Comparison of ENCODE assay signal across 12 cellular contexts in the genomic region with DNA sequence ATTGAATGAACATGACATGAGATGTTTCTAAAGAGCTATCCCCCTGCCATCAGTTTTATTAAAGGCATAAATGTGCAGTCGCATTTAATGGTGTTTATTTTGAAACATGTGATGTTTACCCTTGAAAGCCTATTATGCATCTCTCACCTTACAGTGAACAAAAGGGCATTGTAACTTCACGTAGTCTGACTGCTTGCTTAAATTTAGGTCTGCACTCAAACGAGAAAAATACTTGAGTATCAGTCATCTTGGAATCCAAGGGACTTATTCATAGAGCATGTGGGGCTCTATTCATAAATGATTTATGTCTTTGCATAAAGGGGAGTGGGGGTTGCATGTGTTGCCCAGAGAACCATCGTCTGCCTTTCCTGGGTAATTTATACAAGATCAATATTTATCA. TPM values are rescaled to one million over a fixed set of nuclear protein-coding genes. Genes with fewer than 3 reads are reported as not detected.
DNase-seq lines count a peak whose midpoint lies in the region; ATAC-seq and TF ChIP-seq lines count a peak whose summit lies in the region.
"Had no signal": no experiment of that assay in that cellular context is flagged by ENCODE, and none has a peak within 500 bp of the region (broad histone marks: within the 10 kb centered on the region; RNA-seq: fewer than 3 reads in every experiment).

No MANE protein-coding gene starts in this region.

- no peak overlapping the region for H3K18ac ChIP-seq in neuronal stem cell (ENCODE audit: low read length)

- H3K4me1 ChIP-seq in neuronal stem cell (ENCODE audit: control insufficient read depth in 2 of 2, insufficient read depth in 1 of 2, low read depth in 1 of 2, low read length in 2 of 2) (peaks cover 4% of the 10 kb centered on the region in 2 donors), heart right ventricle (no peaks in the 10 kb centered on the region)
- H3K4me1 ChIP-seq: Caco-2 had no signal

- H4K8ac ChIP-seq in neuronal stem cell (ENCODE audit: low read depth, low read length), result no peak overlapping the region

- H3K23ac ChIP-seq in neuronal stem cell (ENCODE audit: low read depth, low read length, poor library complexity), result no peak overlapping the region

- no peak overlapping the region for H3K4me2 ChIP-seq in neuronal stem cell (ENCODE audit: insufficient read depth, low read length, poor library complexity, severe bottlenecking)

- H3K4me3 ChIP-seq in neuronal stem cell (ENCODE audit: low read length in 2 of 2), result no peak overlapping the region
- no peak overlapping the region for H3K4me3 ChIP-seq in heart right ventricle
- H3K4me3 ChIP-seq: K562 had no signal

- intact Hi-C loops in heart right ventricle (cut with DNase I), result no loop called here

- H3K9ac ChIP-seq in neuronal stem cell (ENCODE audit: low read depth, low read length, poor library complexity), result no peak overlapping the region

- WGBS in neuronal stem cell (ENCODE audit: extremely low coverage in 2 of 2, insufficient read length in 2 of 2, insufficient replicate concordance in 1 of 2), 2 donors, result no CpG with 5 or more reads among the region's 4 CpGs
- WGBS in heart right ventricle, 2 donors, result 65 to 70% methylated on average over 4 of the region's 4 CpGs

- ATAC-seq in heart right ventricle (no peak), GM18858 (IDR thresholded peaks at IDR 0.05; ENCODE audit: unreplicated experiment) (no peak)
- ATAC-seq: K562 had no signal

- H3K79me1 ChIP-seq in neuronal stem cell (ENCODE audit: low read depth, low read length), result no peaks in the 10 kb centered on the region

- no peak overlapping the region for H2BK5ac ChIP-seq in neuronal stem cell (ENCODE audit: low read length)

- no peak overlapping the region for H2AFZ ChIP-seq in neuronal stem cell (ENCODE audit: low read length)

- no peak overlapping the region for H2AK5ac ChIP-seq in neuronal stem cell (ENCODE audit: low read depth, low read length)

- DNase-seq in NCI-H1092 treated with DMSO at 0.1 percent for 48 hours (lab: John Stamatoyannopoulos, UW) (peak; percentile 65), NCI-H1092 (lab: John Stamatoyannopoulos, UW) (no peak), NCI-H1930 (lab: John Stamatoyannopoulos, UW) (peak; percentile 92 to 94), NCI-H774 (lab: John Stamatoyannopoulos, UW) (peak; percentile 88), neuronal stem cell (ENCODE audit: low spot score) (no peak), heart right ventricle (no peak)
- no peak for DNase-seq in activated CD8-positive, alpha-beta memory T cell treated with anti-CD3 and anti-CD28 coated beads for 24 hours
- DNase-seq: Caco-2, NCI-H187 treated with DMSO at 0.1 percent for 48 hours, RPMI8226 had no signal

- no peak overlapping the region for H2BK12ac ChIP-seq in neuronal stem cell (ENCODE audit: low read length)

- H3K27me3 ChIP-seq in neuronal stem cell (ENCODE audit: control insufficient read depth in 3 of 3, insufficient read depth in 3 of 3, low read depth in 1 of 3, low read length in 3 of 3) (peaks cover 0 to 62% (median 0%) of the 10 kb centered on the region in 3 experiments), heart right ventricle (no peaks in the 10 kb centered on the region)

- H3K27ac ChIP-seq in neuronal stem cell (replicated peaks; ENCODE audit: low read length) (peak overlapping the region; percentile 23), heart right ventricle (no peak overlapping the region)

- no peak overlapping the region for H4K91ac ChIP-seq in neuronal stem cell (ENCODE audit: low read depth, low read length, poor library complexity)

- H3K14ac ChIP-seq in neuronal stem cell (ENCODE audit: low read length), result no peak overlapping the region

- no peak for TF ChIP-seq CTCF in heart right ventricle (IDR thresholded peaks at IDR 0.05)

- no peak overlapping the region for H2BK15ac ChIP-seq in neuronal stem cell (ENCODE audit: low read length)

- H3K9me3 ChIP-seq in neuronal stem cell (replicated peaks in 1 of 2; ENCODE audit: control insufficient read depth in 2 of 2, insufficient read depth in 1 of 2, low read depth in 1 of 2, low read length in 2 of 2), result peaks cover 0 to 4% of the 10 kb centered on the region in 2 donors
- peaks cover 0 to 27% (median 0%) of the 10 kb centered on the region in 11 donors for H3K9me3 ChIP-seq in heart right ventricle
- H3K9me3 ChIP-seq: Caco-2 had no signal

- H2BK120ac ChIP-seq in neuronal stem cell (ENCODE audit: low read depth, low read length), result no peak overlapping the region

- H3K36me3 ChIP-seq in neuronal stem cell (replicated peaks in 1 of 2; ENCODE audit: control insufficient read depth in 2 of 2, insufficient read depth in 2 of 2, low read length in 2 of 2) (no peaks in the 10 kb centered on the region), heart right ventricle (no peaks in the 10 kb centered on the region)

- H3K4ac ChIP-seq in neuronal stem cell (ENCODE audit: low read length), result no peak overlapping the region

RNA-seq across cellular contexts. Expression of a gene that starts 44.2 kb away (rescaled TPM):
- 19.5 TPM for polyA plus RNA-seq in neuronal stem cell (2013, experiment 1 of 2)
- 19.9 TPM for polyA plus RNA-seq in neuronal stem cell (2013, experiment 2 of 2)
- total RNA-seq in heart right ventricle, result 10 to 100 TPM; 13.6 to 23.3 (median 19.9) TPM
- 10 to 100 TPM; 11.8 to 14.1 TPM for polyA plus RNA-seq in heart right ventricle

Comparison
In these comparisons a context has a peak if more than half of its experiments do, and no peak if none do; other contexts are left out.
1. DNase-seq: peak in NCI-H1092 treated with DMSO at 0.1 percent for 48 hours (single experiment), NCI-H1930 (2 of 2) and NCI-H774 (single experiment); none in NCI-H1092 (single experiment), neuronal stem cell (single experiment), heart right ventricle (0 of 2) and activated CD8-positive, alpha-beta memory T cell treated with anti-CD3 and anti-CD28 coated beads for 24 hours (single experiment).